In genomic region chr6:16377470-16377869, GRCh38 we compare ENCODE assay signal across 17 cellular contexts.
DNase-seq lines count a peak whose midpoint lies in the region; ATAC-seq and TF ChIP-seq lines count a peak whose summit lies in the region.
"Had no signal": no experiment of that assay in that cellular context is flagged by ENCODE, and none has a peak within 500 bp of the region (broad histone marks: within the 10 kb centered on the region; RNA-seq: fewer than 3 reads in every experiment).

No MANE protein-coding gene starts in this region.

- DNase-seq in Karpas-422 (no peak), NCI-H526 treated with DMSO at 0.1 percent for 48 hours (lab: John Stamatoyannopoulos, UW) (peak; percentile 21), tibial artery (no peak)
- no peak for DNase-seq in T-helper 2 cell treated with Interferon-gamma antibody and Interleukin-4, amounts not matched to agents 5 μg/mL and 100 μg/mL, for 36 hours (ENCODE audit: low spot score)
- DNase-seq: ACHN; BE2C; C1 segment of cervical spinal cord; CD4-positive, CD25-positive, alpha-beta regulatory T cell; CD8-positive, alpha-beta memory T cell; COR-L47; DMS 273 treated with DMSO at 0.1 percent for 48 hours; DMS53; DND-41; GM23248 had no signal

- peaks cover 62% of the 10 kb centered on the region for H3K4me1 Mint-ChIP-seq in dendritic cell treated with granulocyte-macrophage colony-stimulating factor and Interleukin-4, amounts not matched to agents 40 ng/mL and 50 ng/mL, for 4 days (ENCODE audit: low read depth)
- peaks cover 7% of the 10 kb centered on the region for H3K4me1 Mint-ChIP-seq in T-helper 2 cell treated with Interferon-gamma antibody and Interleukin-4, amounts not matched to agents 5 μg/mL and 100 μg/mL, for 36 hours (ENCODE audit: low read depth)

- H3K9me3 ChIP-seq in Karpas-422 (ENCODE audit: low read length) = no peaks in the 10 kb centered on the region
- H3K9me3 ChIP-seq in tibial artery = no peaks in the 10 kb centered on the region
- H3K9me3 ChIP-seq: BE2C, HAP-1 had no signal

- peak overlapping the region; percentile 1; the same call in 1 of the 2 replicates for H2AFZ ChIP-seq in Karpas-422 (ENCODE audit: low read length)
- H2AFZ ChIP-seq: GM23248 had no signal

- H3K4me2 ChIP-seq in Karpas-422 (ENCODE audit: low read depth, low read length, poor library complexity, severe bottlenecking) = no peak overlapping the region

- H3K36me3 ChIP-seq in Karpas-422 (ENCODE audit: insufficient read depth, low read length) (no peaks in the 10 kb centered on the region), tibial artery (no peaks in the 10 kb centered on the region)
- H3K36me3 ChIP-seq: BE2C, HAP-1 had no signal

- peaks cover 42% of the 10 kb centered on the region for H3K36me3 Mint-ChIP-seq in dendritic cell treated with granulocyte-macrophage colony-stimulating factor and Interleukin-4, amounts not matched to agents 40 ng/mL and 50 ng/mL, for 4 days (ENCODE audit: low read depth)
- H3K36me3 Mint-ChIP-seq in T-helper 2 cell treated with Interferon-gamma antibody and Interleukin-4, amounts not matched to agents 5 μg/mL and 100 μg/mL, for 36 hours (ENCODE audit: low read depth) = peaks cover 9% of the 10 kb centered on the region

- ATAC-seq in activated CD4-positive, CD25-positive, alpha-beta regulatory T cell treated with anti-CD3 and anti-CD28 coated beads, Interleukin-2, amount 50 U/mL, for 24 hours = no peak

- H3K4me3 ChIP-seq in Karpas-422 (ENCODE audit: low read length) = no peak overlapping the region
- H3K4me3 ChIP-seq in tibial artery = no peak overlapping the region
- H3K4me3 ChIP-seq: GM23248, HAP-1 had no signal

- H3K27me3 ChIP-seq in Karpas-422 (ENCODE audit: low read length) (no peaks in the 10 kb centered on the region), tibial artery (no peaks in the 10 kb centered on the region)
- H3K27me3 ChIP-seq: BE2C had no signal

- TF ChIP-seq CTCF in tibial artery (IDR thresholded peaks at IDR 0.05) = no peak

- no peak overlapping the region for H3K9ac ChIP-seq in Karpas-422 (ENCODE audit: low read length)
- H3K9ac ChIP-seq: GM23248 had no signal

- H3K27ac Mint-ChIP-seq in dendritic cell treated with granulocyte-macrophage colony-stimulating factor and Interleukin-4, amounts not matched to agents 40 ng/mL and 50 ng/mL, for 4 days = peak overlapping the region; percentile 45
- no peak overlapping the region for H3K27ac Mint-ChIP-seq in T-helper 2 cell treated with Interferon-gamma antibody and Interleukin-4, amounts not matched to agents 5 μg/mL and 100 μg/mL, for 36 hours

- H3K79me2 ChIP-seq in Karpas-422 (ENCODE audit: low read length) = no peaks in the 10 kb centered on the region

- intact Hi-C loops in dendritic cell treated with granulocyte-macrophage colony-stimulating factor and Interleukin-4, amounts not matched to agents 40 ng/mL and 50 ng/mL, for 4 days (cut with micrococcal nuclease) = no loop called here
- intact Hi-C loops in tibial artery (cut with DNase I; ENCODE audit: low total_unique reads) = no loop called here

- H3K4me1 ChIP-seq in Karpas-422 (ENCODE audit: low read length) (peaks cover 68% of the 10 kb centered on the region), tibial artery (peaks cover 0 to 16% (median 3%) of the 10 kb centered on the region in 4 donors)
- H3K4me1 ChIP-seq: HAP-1 had no signal

- no peaks in the 10 kb centered on the region for H3K9me2 ChIP-seq in Karpas-422 (replicated peaks; ENCODE audit: insufficient read depth, low read length)

- H3K4me3 Mint-ChIP-seq in dendritic cell treated with granulocyte-macrophage colony-stimulating factor and Interleukin-4, amounts not matched to agents 40 ng/mL and 50 ng/mL, for 4 days = no peak overlapping the region
- H3K4me3 Mint-ChIP-seq in T-helper 2 cell treated with Interferon-gamma antibody and Interleukin-4, amounts not matched to agents 5 μg/mL and 100 μg/mL, for 36 hours = no peak overlapping the region
- H3K4me3 Mint-ChIP-seq: CD4-positive, CD25-positive, alpha-beta regulatory T cell; CD8-positive, alpha-beta memory T cell had no signal

- no peaks in the 10 kb centered on the region for H3K9me3 Mint-ChIP-seq in dendritic cell treated with granulocyte-macrophage colony-stimulating factor and Interleukin-4, amounts not matched to agents 40 ng/mL and 50 ng/mL, for 4 days
- H3K9me3 Mint-ChIP-seq in T-helper 2 cell treated with Interferon-gamma antibody and Interleukin-4, amounts not matched to agents 5 μg/mL and 100 μg/mL, for 36 hours = peaks cover 4% of the 10 kb centered on the region
- H3K9me3 Mint-ChIP-seq: CD4-positive, CD25-positive, alpha-beta regulatory T cell; CD8-positive, alpha-beta memory T cell had no signal

- peak overlapping the region; percentile 95 for H3K27ac ChIP-seq in Karpas-422 (ENCODE audit: low read length)
- no peak overlapping the region for H3K27ac ChIP-seq in tibial artery
- H3K27ac ChIP-seq: GM23248 had no signal

- no peaks in the 10 kb centered on the region for H3K27me3 Mint-ChIP-seq in dendritic cell treated with granulocyte-macrophage colony-stimulating factor and Interleukin-4, amounts not matched to agents 40 ng/mL and 50 ng/mL, for 4 days
- no peaks in the 10 kb centered on the region for H3K27me3 Mint-ChIP-seq in T-helper 2 cell treated with Interferon-gamma antibody and Interleukin-4, amounts not matched to agents 5 μg/mL and 100 μg/mL, for 36 hours (ENCODE audit: low read depth)
- H3K27me3 Mint-ChIP-seq: CD4-positive, CD25-positive, alpha-beta regulatory T cell; CD8-positive, alpha-beta memory T cell had no signal

- no peaks in the 10 kb centered on the region for H4K20me1 ChIP-seq in Karpas-422 (ENCODE audit: insufficient read depth, low read depth, low read length)
